7 cellular contexts compared by ENCODE assay signal in the genomic region with DNA sequence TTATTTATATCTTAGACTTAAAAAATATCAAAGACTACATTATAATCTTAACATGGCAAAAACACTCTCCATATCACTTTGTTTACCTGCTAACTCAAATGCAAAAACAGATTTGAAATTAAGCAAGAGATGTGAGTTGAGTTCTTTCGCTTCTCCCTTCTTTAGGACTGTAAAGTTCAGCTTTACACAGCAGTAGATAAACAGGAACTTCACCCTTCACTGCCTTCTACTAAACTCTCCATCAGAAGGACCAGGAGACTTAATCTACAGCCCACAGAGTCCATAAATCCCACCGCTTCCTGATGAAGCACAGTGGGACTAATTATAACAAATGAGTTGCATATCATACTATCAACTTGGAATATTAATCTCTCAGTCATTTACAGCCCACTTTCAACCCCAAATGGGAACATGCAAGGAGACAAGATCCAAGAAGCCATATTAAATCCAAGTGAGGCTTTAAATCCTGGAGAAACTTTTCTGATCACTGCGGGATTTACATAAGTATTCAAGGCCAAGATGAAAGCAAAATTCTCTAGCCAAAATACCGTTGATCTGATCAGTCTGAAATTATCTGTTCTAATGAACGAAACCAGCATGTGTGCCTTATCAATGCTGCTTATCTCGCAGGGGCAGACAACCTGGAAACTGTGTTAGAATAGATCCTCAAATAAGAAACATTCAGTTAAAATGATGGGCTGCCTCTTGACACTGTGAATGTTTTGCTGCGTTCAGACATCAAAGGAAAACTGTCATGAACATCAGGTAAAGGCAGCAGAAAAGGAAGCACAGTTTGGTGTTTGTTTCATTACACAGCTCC.
A peak's percentile ranks its signal among the peaks of the same experiment; 100 is the strongest.
DNase-seq lines count a peak whose midpoint lies in the region; TF ChIP-seq lines count a peak whose summit lies in the region.

No MANE protein-coding gene starts in this region.

- TF ChIP-seq CTCF in GM20000 (IDR thresholded peaks at IDR 0.05; ENCODE audit: extremely low read depth, missing control alignments) (no peak), choroid plexus epithelial cell (conservative IDR thresholded peaks at IDR 0.05; ENCODE audit: low read depth, low read length) (no peak)

- DNase-seq in GM20000 (ENCODE audit: low spot score) (peak; percentile 69), NT2/D1 (ENCODE audit: low read depth, low spot score) (no peak), choroid plexus epithelial cell (ENCODE audit: low read depth) (peak; percentile 29), NCI-H2081 (lab: John Stamatoyannopoulos, UW) (no peak), DMS79 treated with DMSO at 0.1 percent for 48 hours (lab: John Stamatoyannopoulos, UW) (no peak), NCI-H774 (lab: John Stamatoyannopoulos, UW) (no peak)

- H3K4me1 ChIP-seq in NT2/D1 (ENCODE audit: insufficient read depth, insufficient read length): no peaks in the 10 kb centered on the region
- H3K4me1 ChIP-seq in mucosa of stomach (ENCODE audit: control insufficient read depth, insufficient read depth, low read length): peaks cover 4% of the 10 kb centered on the region

- H3K9ac ChIP-seq in NT2/D1 (ENCODE audit: insufficient read length, low read depth) (peak overlapping the region; percentile 78), mucosa of stomach (ENCODE audit: low read length) (peak overlapping the region; percentile 76)

- H3K36me3 ChIP-seq in NT2/D1 (ENCODE audit: insufficient read depth, insufficient read length, low read length) (no peaks in the 10 kb centered on the region), mucosa of stomach (ENCODE audit: control insufficient read depth, insufficient read depth, low read length) (no peaks in the 10 kb centered on the region)

- H3K4me3 ChIP-seq in NT2/D1 (ENCODE audit: insufficient read length, low read depth): peak overlapping the region; percentile 83
- H3K4me3 ChIP-seq in choroid plexus epithelial cell (ENCODE audit: low read depth, low read length): peak overlapping the region; percentile 72
- peak overlapping the region; percentile 11 for H3K4me3 ChIP-seq in mucosa of stomach (ENCODE audit: low read length)

- no peaks in the 10 kb centered on the region for H3K27me3 ChIP-seq in NT2/D1 (ENCODE audit: insufficient read depth, insufficient read length)
- H3K27me3 ChIP-seq in mucosa of stomach (ENCODE audit: control insufficient read depth, insufficient read depth, low read length): no peaks in the 10 kb centered on the region

- H3K9me3 ChIP-seq in NT2/D1 (ENCODE audit: insufficient read depth, low read length): no peaks in the 10 kb centered on the region
- H3K9me3 ChIP-seq in mucosa of stomach (ENCODE audit: control insufficient read depth, low read length): no peaks in the 10 kb centered on the region

Comparison
In these comparisons a context has a peak if more than half of its experiments do, and no peak if none do; other contexts are left out.
1. DNase-seq: peak in GM20000 (single experiment) and choroid plexus epithelial cell (single experiment); none in NT2/D1 (single experiment), NCI-H2081 (0 of 2), DMS79 treated with DMSO at 0.1 percent for 48 hours (single experiment) and NCI-H774 (single experiment).
2. H3K4me3 ChIP-seq: peak in every context shown above with its lines; median percentile 83 in NT2/D1; 72 in choroid plexus epithelial cell; 11 in mucosa of stomach.